In the genomic region with DNA sequence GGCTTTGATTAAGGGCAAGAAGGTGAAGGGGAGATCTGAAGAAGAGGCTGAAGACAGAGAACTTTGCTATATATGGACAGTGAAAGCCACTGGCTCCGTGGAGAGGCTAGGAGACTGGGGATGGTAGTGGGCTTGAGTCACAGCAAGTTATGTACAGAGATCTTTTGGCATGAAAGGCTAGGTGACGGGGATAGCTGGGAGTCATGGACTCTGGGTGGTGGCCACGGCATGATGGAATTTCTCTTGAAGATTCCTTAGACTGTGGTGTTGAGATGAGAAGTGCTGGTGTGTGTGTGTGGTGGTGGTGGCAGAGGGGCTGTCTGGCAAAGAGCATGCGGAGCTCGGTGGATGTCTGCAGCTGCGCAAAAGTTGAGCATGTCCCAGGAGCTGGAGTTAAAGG, we compare ENCODE assay signal across 32 cellular contexts.
"Had no signal": no experiment of that assay in that cellular context is flagged by ENCODE, and none has a peak within 500 bp of the region (broad histone marks: within the 10 kb centered on the region; RNA-seq: fewer than 3 reads in every experiment).

No MANE protein-coding gene starts in this region.

- H3K9me3 ChIP-seq: adrenal gland, ascending aorta, body of pancreas, breast epithelium had no signal

- H3K4me1 ChIP-seq: ascending aorta, breast epithelium had no signal

- DNase-seq: activated effector memory CD4-positive, alpha-beta T cell treated with anti-CD3 and anti-CD28 coated beads, Interleukin-2, amount 50 U/mL, for 16 hours; activated effector memory CD4-positive, alpha-beta T cell treated with Interleukin-2 at 50 U/mL for 16 hours; activated gamma-delta T cell; activated gamma-delta T cell treated with Interleukin-2 at 50 U/mL for 16 hours; activated naive CD4-positive, alpha-beta T cell; activated naive CD4-positive, alpha-beta T cell treated with anti-CD3 and anti-CD28 coated beads for 36 hours; activated naive CD4-positive, alpha-beta T cell treated with anti-CD3 and anti-CD28 coated beads, Interleukin-2, amount 10 ng/mL, durations not matched to agents 7 days and 5 days; activated naive CD4-positive, alpha-beta T cell treated with anti-CD3 and anti-CD28 coated beads, Interleukin-2, amount 50 U/mL, for 16 hours; activated naive CD4-positive, alpha-beta T cell treated with Interleukin-2 at 50 U/mL for 16 hours; activated naive CD8-positive, alpha-beta T cell treated with anti-CD3 and anti-CD28 coated beads for 36 hours; activated naive CD8-positive, alpha-beta T cell treated with anti-CD3 and anti-CD28 coated beads, Interleukin-2, amount 10 ng/mL, durations not matched to agents 7 days and 5 days; activated naive CD8-positive, alpha-beta T cell treated with anti-CD3 and anti-CD28 coated beads, Interleukin-2, amount 50 U/mL, for 24 hours; activated T-cell treated with anti-CD3 and anti-CD28 coated beads, Interleukin-2, amount 50 U/mL, for 1 hour; activated T-cell treated with anti-CD3 and anti-CD28 coated beads, Interleukin-2, amount 50 U/mL, for 24 hours; activated T-cell treated with anti-CD3 and anti-CD28 coated beads, Interleukin-2, amount 50 U/mL, for 4 hours; activated T-cell treated with anti-CD3 and anti-CD28 coated beads, Interleukin-2, amount 50 U/mL, for 48 hours; activated T-cell treated with anti-CD3 and anti-CD28 coated beads, Interleukin-2, amount 50 U/mL, for 72 hours; adrenal gland; amniotic stem cell; amygdala; anterior cingulate cortex; aorta; body of pancreas; brain microvascular endothelial cell; caudate nucleus; central memory CD4-positive, alpha-beta T cell; cerebellar nuclear complex had no signal

- ATAC-seq: activated naive CD4-positive, alpha-beta T cell treated with anti-CD3 and anti-CD28 coated beads, Interleukin-2, amount 50 U/mL, for 72 hours; activated naive CD8-positive, alpha-beta T cell treated with anti-CD3 and anti-CD28 coated beads, Interleukin-2, amount 50 U/mL, for 24 hours; activated T-cell treated with anti-CD3 and anti-CD28 coated beads, Interleukin-2, amount 50 U/mL, for 4 hours; activated T-cell treated with anti-CD3 and anti-CD28 coated beads, Interleukin-2, amount 50 U/mL, for 72 hours; activated T-helper 17 cell treated with anti-CD3 and anti-CD28 coated beads, Interleukin-2, amount 50 U/mL, for 72 hours; body of pancreas had no signal

- H3K36me3 ChIP-seq: adrenal gland, ascending aorta, brain microvascular endothelial cell, breast epithelium, cardiac muscle cell had no signal

- H3K27me3 ChIP-seq: adrenal gland, ascending aorta, body of pancreas, brain microvascular endothelial cell, breast epithelium, cardiac muscle cell had no signal

- H3K27ac ChIP-seq: adrenal gland, ascending aorta, body of pancreas, brain microvascular endothelial cell, breast epithelium, cardiac muscle cell had no signal

- H3K4me3 ChIP-seq: adrenal gland, ascending aorta, body of pancreas, breast epithelium, cardiac muscle cell had no signal
